In the genomic region with DNA sequence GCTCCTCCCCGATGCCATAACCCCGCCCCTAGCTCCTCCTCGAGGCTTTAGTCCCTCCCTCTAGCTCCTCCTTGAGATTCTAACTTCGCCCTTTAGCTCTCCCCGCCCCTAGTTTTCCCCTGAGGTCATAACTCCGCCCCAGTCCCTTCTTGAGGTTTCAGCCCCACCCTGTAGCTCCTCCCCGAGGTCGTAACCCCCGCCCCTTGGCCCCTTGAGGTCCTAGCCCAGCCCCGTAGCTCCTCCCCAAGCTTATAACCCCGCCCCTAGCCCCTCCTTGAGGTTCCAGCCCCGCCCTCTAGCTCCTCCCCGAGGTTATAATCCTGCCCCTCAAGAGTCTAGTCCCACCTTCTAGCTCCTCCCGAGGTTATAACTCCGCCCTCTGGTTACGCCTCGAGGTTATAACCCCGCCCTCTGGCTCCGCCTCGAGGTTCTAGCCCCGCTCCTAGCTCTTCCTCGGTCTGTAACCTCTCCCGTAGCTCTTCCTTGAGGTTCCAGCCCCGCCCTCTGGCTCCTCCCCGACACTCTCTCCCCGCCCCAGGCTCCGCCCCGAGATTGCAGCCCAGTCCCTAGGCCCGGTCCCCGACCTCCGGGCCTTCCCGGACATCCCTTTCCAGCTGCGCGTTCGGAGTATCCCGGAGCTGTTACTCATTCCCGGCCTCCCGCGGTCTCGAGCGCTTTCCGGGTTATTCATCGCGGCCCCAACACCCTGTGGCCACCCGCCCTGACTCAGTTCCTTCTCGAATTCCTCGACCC, we compare ENCODE assay signal across 8 cellular contexts. TPM values are rescaled to one million over a fixed set of nuclear protein-coding genes. Genes with fewer than 3 reads are reported as not detected.
A peak's percentile ranks its signal among the peaks of the same experiment; 100 is the strongest.
DNase-seq lines count a peak whose midpoint lies in the region; TF ChIP-seq lines count a peak whose summit lies in the region.

No MANE protein-coding gene starts in this region.

- peak overlapping the region; percentile 94 for H3K4me3 Mint-ChIP-seq in neural crest cell

- TF ChIP-seq POLR2A in stomach (IDR thresholded peaks at IDR 0.05): peak in 2 of 4 donors; percentile 59 to 80

- peaks cover 33% of the 10 kb centered on the region for H3K4me1 Mint-ChIP-seq in neural crest cell

- intact Hi-C loops in stomach (cut with DNase I; ENCODE audit: low total_unique reads): loop anchor here (10.0 kb wide), 1 partner anchor 204 kb away; a partner anchor contains a TSS

- H3K4me1 ChIP-seq in stomach: peaks cover 7 to 76% (median 28%) of the 10 kb centered on the region in 4 donors

- H3K4me3 ChIP-seq in foreskin fibroblast (ENCODE audit: low read depth in 1 of 2, low read length in 2 of 2) (peak overlapping the region; percentile 97 to 98), stomach (peak overlapping the region; percentile 51 to 62 (median 56))

- 0 to 1% (median 0%) methylated on average over 45 to 47 of the region's 47 CpGs for WGBS in stomach, 5 donors

- no peaks in the 10 kb centered on the region for H3K27me3 ChIP-seq in stomach

- peak; percentile 98 for DNase-seq in Daoy (ENCODE audit: low read depth)
- peak; percentile 96 for DNase-seq in GOT3 (lab: John Stamatoyannopoulos, UW)
- peak; percentile 99 for DNase-seq in LHCN-M2 (ENCODE audit: low read depth)
- DNase-seq in SHP77 treated with DMSO at 0.1 percent for 48 hours (lab: John Stamatoyannopoulos, UW): peak; percentile 86
- DNase-seq in activated gamma-delta T cell treated with anti-CD3 and anti-CD28 coated beads, Interleukin-2, amount 50 U/mL, for 16 hours (ENCODE audit: low read depth): peak; percentile 83
- DNase-seq in foreskin fibroblast: peak; percentile 99 to 100
- peak; percentile 97 for DNase-seq in neural crest cell (ENCODE audit: low read depth, low spot score)
- DNase-seq in stomach: peak; percentile 98

- peak overlapping the region; percentile 85 to 98 (median 96) for H3K27ac ChIP-seq in stomach

- H3K9me3 Mint-ChIP-seq in neural crest cell: no peaks in the 10 kb centered on the region

- peaks cover 47% of the 10 kb centered on the region for H3K27me3 Mint-ChIP-seq in neural crest cell (ENCODE audit: low read depth)

- TF ChIP-seq CTCF in foreskin fibroblast (IDR thresholded peaks at IDR 0.05; ENCODE audit: low read depth, low read length) (no peak), neural crest cell (conservative IDR thresholded peaks at IDR 0.05) (no peak), stomach (IDR thresholded peaks at IDR 0.05) (no peak)

- H3K36me3 ChIP-seq in stomach: peaks cover 12 to 42% (median 37%) of the 10 kb centered on the region in 4 donors

- peak; percentile 43 for TF ChIP-seq EP300 in stomach (IDR thresholded peaks at IDR 0.05)

- H3K27ac Mint-ChIP-seq in neural crest cell (ENCODE audit: unreplicated experiment): peak overlapping the region; percentile 8

- peaks cover 16% of the 10 kb centered on the region for H3K36me3 Mint-ChIP-seq in neural crest cell (ENCODE audit: low read depth)

- no peaks in the 10 kb centered on the region for H3K9me3 ChIP-seq in stomach

RNA-seq across cellular contexts. Expression of a gene that starts 1.4 kb away (rescaled TPM):
- 159 and 206 TPM in 2 replicates for total RNA-seq in Daoy (2014; rRNA removed; shearing (Covaris generic))
- 128 and 170 TPM in 2 replicates for total RNA-seq in LHCN-M2 (2014; rRNA removed)
- polyA plus RNA-seq in LHCN-M2 (2012): 40.7 TPM
- 31.4 and 33.6 TPM in 2 replicates for total RNA-seq in neural crest cell
- total RNA-seq in stomach: 10 to 100 TPM in 4 of 5 donors, 1 to 10 TPM in 1; 2.0 to 57.2 (median 26.1) TPM
- polyA plus RNA-seq in stomach: 10 to 100 TPM in 2 of 3 donors, 1 to 10 TPM in 1; 9.1 to 35.9 (median 31.1) TPM

RNA-seq across cellular contexts. Expression of a gene that starts 28.9 kb away (rescaled TPM):
- total RNA-seq in Daoy (2014; rRNA removed; shearing (Covaris generic)): 4.8 and 9.9 TPM in 2 replicates
- total RNA-seq in LHCN-M2 (2014; rRNA removed) (0.69 TPM in 1 of 2 replicates, not detected in the other), neural crest cell (74.4 and 78.5 TPM in 2 replicates), stomach (1 to 10 TPM in 4 of 5 donors, not detected in 1; 4.9 to 8.6 (median 6.2) TPM)
- polyA plus RNA-seq in LHCN-M2 (2012): 0.81 TPM
- 10 to 100 TPM in 1 of 3 donors, 1 to 10 TPM in 2; 5.0 to 14.2 (median 8.9) TPM for polyA plus RNA-seq in stomach

RNA-seq across cellular contexts. Expression of a gene that starts 47.3 kb away (rescaled TPM):
- not detected in 2 replicates for total RNA-seq in Daoy (2014; rRNA removed; shearing (Covaris generic))
- total RNA-seq in LHCN-M2 (2014; rRNA removed): not detected in 2 replicates
- not detected for polyA plus RNA-seq in LHCN-M2 (2012)
- total RNA-seq in neural crest cell: not detected in 2 replicates
- not detected for total RNA-seq in stomach
- polyA plus RNA-seq in stomach: not detected

RNA-seq across cellular contexts. Expression of a gene that starts 49.2 kb away (rescaled TPM):
- 40.5 and 41.9 TPM in 2 replicates for total RNA-seq in Daoy (2014; rRNA removed; shearing (Covaris generic))
- total RNA-seq in LHCN-M2 (2014; rRNA removed) (56.8 and 58.4 TPM in 2 replicates), neural crest cell (114 and 117 TPM in 2 replicates), stomach (10 to 100 TPM in 4 of 5 donors, 1 to 10 TPM in 1; 7.8 to 72.7 (median 11.2) TPM)
- 78.3 TPM for polyA plus RNA-seq in LHCN-M2 (2012)
- polyA plus RNA-seq in stomach: 10 to 100 TPM; 30.9 to 47.9 (median 42.8) TPM

RNA-seq across cellular contexts. Expression of a gene that starts 56.7 kb away (rescaled TPM):
- not detected in 2 replicates for total RNA-seq in Daoy (2014; rRNA removed; shearing (Covaris generic))
- total RNA-seq in LHCN-M2 (2014; rRNA removed): 0.11 TPM in 1 of 2 replicates, not detected in the other
- polyA plus RNA-seq in LHCN-M2 (2012): 0.22 TPM
- 0.41 and 0.51 TPM in 2 replicates for total RNA-seq in neural crest cell
- total RNA-seq in stomach: not detected
- polyA plus RNA-seq in stomach: under 1 TPM in 2 of 3 donors, not detected in 1; 0.45 to 0.50 TPM

Comparison
In these comparisons a context has a peak if more than half of its experiments do, and no peak if none do; other contexts are left out.
1. Peak in every context shown above with its lines: DNase-seq, H3K4me3 ChIP-seq and H3K27ac ChIP-seq.